Comparison of ENCODE assay signal across 31 cellular contexts in the genomic region with DNA sequence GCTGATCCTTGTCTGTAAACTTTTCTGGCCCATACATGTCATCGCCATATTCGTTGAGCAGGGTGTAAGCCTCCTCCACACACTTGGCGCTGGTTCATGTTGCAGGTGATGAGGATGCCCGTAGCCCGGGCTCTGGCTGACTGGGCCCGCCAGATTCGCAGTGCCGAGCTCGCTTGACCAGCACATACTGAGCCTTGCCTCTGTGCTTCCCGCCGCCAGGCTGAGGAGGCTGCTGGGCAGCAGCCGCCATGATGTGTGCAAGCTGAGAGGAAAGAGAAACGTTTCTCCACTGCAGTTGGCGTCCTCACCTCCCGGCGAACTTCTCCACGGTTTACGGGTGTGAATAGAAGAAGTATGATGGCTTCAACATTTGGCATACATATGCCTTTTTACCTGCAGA.
"Had no signal": no experiment of that assay in that cellular context is flagged by ENCODE, and none has a peak within 500 bp of the region (broad histone marks: within the 10 kb centered on the region; RNA-seq: fewer than 3 reads in every experiment).

No MANE protein-coding gene starts in this region.

- H3K4me3 Mint-ChIP-seq: naive thymus-derived CD4-positive, alpha-beta T cell; natural killer cell; nephron; neural progenitor cell; stimulated activated memory B cell treated with anti-CD40 and anti-IgM and Interleukin-4, amounts not matched to agents 10 μg/mL and 1 μg/mL and 100 μg/mL, for 72 hours; stimulated activated naive CD8-positive, alpha-beta T cell treated with anti-CD3 and anti-CD28 coated beads, Interleukin-15, amount 100 ng/mL, for 72 hours had no signal

- DNase-seq: naive thymus-derived CD4-positive, alpha-beta T cell; natural killer cell; nucleus accumbens; ovary; posterior cingulate gyrus; psoas muscle; right lobe of liver; sigmoid colon; small intestine; stimulated activated CD4-positive, alpha-beta T cell treated with anti-CD3 and anti-CD28 coated beads, Interleukin-15, amount 100 ng/mL, for 24 hours; stimulated activated CD4-positive, alpha-beta T cell treated with anti-CD3 and anti-CD28 coated beads, Interleukin-4, amount 100 ng/mL, for 1 hour; stimulated activated CD4-positive, alpha-beta T cell treated with anti-CD3 and anti-CD28 coated beads, Interleukin-4, amount 100 ng/mL, for 4 hours; stimulated activated CD8-positive, alpha-beta memory T cell treated with anti-CD3 and anti-CD28 coated beads, Interleukin-4, amount 100 ng/mL, for 48 hours; stimulated activated naive CD4-positive, alpha-beta T cell; stimulated activated naive CD8-positive, alpha-beta T cell treated with anti-CD3 and anti-CD28 coated beads, Interleukin-15, amount 100 ng/mL, for 72 hours; stimulated activated naive CD8-positive, alpha-beta T cell treated with anti-CD3 and anti-CD28 coated beads, Interleukin-15, Interleukin-2, amounts not matched to agents 100 U/mL and 50 U/mL, for 24 hours; substantia nigra; thyroid gland; trophoblast cell had no signal

- H3K36me3 ChIP-seq: neural progenitor cell, neutrophil, ovary, right lobe of liver, sigmoid colon, suprapubic skin, thoracic aorta, thyroid gland, tibial nerve, upper lobe of left lung, vagina had no signal

- H3K27ac ChIP-seq: neural progenitor cell, neutrophil, ovary, parathyroid adenoma, psoas muscle, right lobe of liver, sigmoid colon, suprapubic skin, thoracic aorta, thyroid gland, tibial nerve, upper lobe of left lung, vagina had no signal

- H3K4me1 ChIP-seq: neural progenitor cell, parathyroid adenoma, psoas muscle, right lobe of liver, sigmoid colon, suprapubic skin, upper lobe of left lung, vagina had no signal

- H3K36me3 Mint-ChIP-seq: natural killer cell; neural progenitor cell; stimulated activated memory B cell treated with anti-CD40 and anti-IgM and Interleukin-4, amounts not matched to agents 10 μg/mL and 1 μg/mL and 100 μg/mL, for 72 hours had no signal

- H3K4me3 ChIP-seq: neural progenitor cell, ovary, psoas muscle, right lobe of liver, sigmoid colon, suprapubic skin, thoracic aorta, thyroid gland, tibial nerve, upper lobe of left lung, vagina had no signal

- H3K27ac Mint-ChIP-seq: naive thymus-derived CD4-positive, alpha-beta T cell; natural killer cell; nephron; neural progenitor cell; progenitor cell of endocrine pancreas; stimulated activated memory B cell treated with anti-CD40 and anti-IgM and Interleukin-4, amounts not matched to agents 10 μg/mL and 1 μg/mL and 100 μg/mL, for 72 hours; stimulated activated naive CD8-positive, alpha-beta T cell treated with anti-CD3 and anti-CD28 coated beads, Interleukin-15, amount 100 ng/mL, for 72 hours had no signal

- ATAC-seq: naive thymus-derived CD4-positive, alpha-beta T cell; natural killer cell; psoas muscle; right cardiac atrium; right lobe of liver; stimulated activated memory B cell treated with anti-CD40 and anti-IgM and Interleukin-4, amounts not matched to agents 10 μg/mL and 1 μg/mL and 100 μg/mL, for 72 hours; stimulated activated naive CD8-positive, alpha-beta T cell treated with anti-CD3 and anti-CD28 coated beads, Interleukin-15, amount 100 ng/mL, for 72 hours; stimulated activated naive CD8-positive, alpha-beta T cell treated with anti-CD3 and anti-CD28 coated beads, Interleukin-15, Interleukin-2, amounts not matched to agents 100 U/mL and 50 U/mL, for 24 hours had no signal

- FAIRE-seq: small intestine had no signal

- H3K4me2 ChIP-seq: neural progenitor cell had no signal

- H3K9ac ChIP-seq: neural progenitor cell, parathyroid adenoma had no signal

- H2AFZ ChIP-seq: neural progenitor cell, parathyroid adenoma had no signal

- H3K9me3 ChIP-seq: neutrophil, ovary, psoas muscle, right lobe of liver, suprapubic skin, thoracic aorta, thyroid gland, tibial nerve, upper lobe of left lung, vagina had no signal

- H3K79me2 ChIP-seq: parathyroid adenoma had no signal

- H3K27me3 ChIP-seq: neural progenitor cell, neutrophil, ovary, right lobe of liver, sigmoid colon, suprapubic skin, thyroid gland, tibial nerve, upper lobe of left lung, vagina had no signal

- H3K4me1 Mint-ChIP-seq: naive thymus-derived CD4-positive, alpha-beta T cell; natural killer cell; nephron; neural progenitor cell; stimulated activated memory B cell treated with anti-CD40 and anti-IgM and Interleukin-4, amounts not matched to agents 10 μg/mL and 1 μg/mL and 100 μg/mL, for 72 hours; stimulated activated naive CD8-positive, alpha-beta T cell treated with anti-CD3 and anti-CD28 coated beads, Interleukin-15, amount 100 ng/mL, for 72 hours had no signal

- H3K9me3 Mint-ChIP-seq: nephron; neural progenitor cell; stimulated activated memory B cell treated with anti-CD40 and anti-IgM and Interleukin-4, amounts not matched to agents 10 μg/mL and 1 μg/mL and 100 μg/mL, for 72 hours had no signal

- H3K27me3 Mint-ChIP-seq: progenitor cell of endocrine pancreas had no signal
